Comparison of ENCODE assay signal across 8 cellular contexts in genomic region chr18:12947355-12948054, GRCh38. TPM values are rescaled to one million over a fixed set of nuclear protein-coding genes. Genes with fewer than 3 reads are reported as not detected.
DNase-seq lines count a peak whose midpoint lies in the region; ATAC-seq, FAIRE-seq and TF ChIP-seq lines count a peak whose summit lies in the region.

Gene SEH1L, plus strand, starts transcription at chr18:12948011. Its CDS starts 111 bp downstream, at chr18:12948122.

- H3K9me3 Mint-ChIP-seq in WTC11, result no peaks in the 10 kb centered on the region

- H3K79me2 ChIP-seq in smooth muscle cell (ENCODE audit: low read depth), result peaks cover 36% of the 10 kb centered on the region

- TF ChIP-seq CTCF in AG04449 (IDR thresholded peaks at IDR 0.05; ENCODE audit: insufficient read depth, low read length, missing control alignments) (no peak), WTC11 (IDR thresholded peaks at IDR 0.05) (no peak), bronchial epithelial cell (IDR thresholded peaks at IDR 0.05; ENCODE audit: insufficient read depth, low read length, severe bottlenecking) (no peak), smooth muscle cell (IDR thresholded peaks at IDR 0.05; ENCODE audit: borderline replicate concordance, insufficient read depth, poor library complexity, severe bottlenecking) (no peak)

- H3K27me3 ChIP-seq in bronchial epithelial cell (ENCODE audit: control insufficient read depth, insufficient read depth, low read length), result no peaks in the 10 kb centered on the region
- no peaks in the 10 kb centered on the region for H3K27me3 ChIP-seq in smooth muscle cell (ENCODE audit: low read depth)

- FAIRE-seq in bronchial epithelial cell (lab: Jason Lieb, UNC), result no peak

- H4K20me1 ChIP-seq in smooth muscle cell (ENCODE audit: low read depth), result peaks cover 11% of the 10 kb centered on the region

- H3K36me3 Mint-ChIP-seq in WTC11, result peaks cover 18% of the 10 kb centered on the region

- peaks cover 21% of the 10 kb centered on the region for H3K4me1 Mint-ChIP-seq in WTC11

- POLR2A ChIA-PET in AG04449 (lab: Yijun Ruan, JAX), result interaction anchor here (0.7 to 0.9 kb wide), 2 partner anchors 14 to 205 kb away, joined by 3 to 6 read pairs; no protein-coding TSS in a partner anchor
- POLR2A ChIA-PET in WTC11 (lab: Charles Lee), result interaction anchor here (0.5 to 1.6 kb wide), 5 partner anchors 13 to 64 kb away, joined by 3 to 11 read pairs (median 4); partner anchors contain the start of gene CEP192

- peak within 1 kb of the TSS; percentile 92 for H3K4me3 Mint-ChIP-seq in WTC11

- H3K36me3 ChIP-seq in bronchial epithelial cell (ENCODE audit: control insufficient read depth, insufficient read depth, low read length) (no peaks in the 10 kb centered on the region), smooth muscle cell (ENCODE audit: low read depth) (no peaks in the 10 kb centered on the region)

- H3K4me2 ChIP-seq in smooth muscle cell, result peak within 1 kb of the TSS; percentile 92

- H3K27ac Mint-ChIP-seq in WTC11, result peak within 1 kb of the TSS; percentile 98

- peaks cover 10% of the 10 kb centered on the region for H3K4me1 ChIP-seq in smooth muscle cell (ENCODE audit: low read depth)

- CTCF ChIA-PET in AG04449 (lab: Yijun Ruan, JAX), result no interaction called here
- CTCF ChIA-PET in WTC11 (lab: Charles Lee), result interaction anchor here (0.6 to 1.3 kb wide), 3 partner anchors 14 to 556 kb away, joined by 3 to 4 read pairs (median 3); no protein-coding TSS in a partner anchor

- H3K27ac ChIP-seq in smooth muscle cell (ENCODE audit: low read depth), result peak within 1 kb of the TSS; percentile 98

- H3K9me3 ChIP-seq in smooth muscle cell (replicated peaks; ENCODE audit: low read depth), result no peaks in the 10 kb centered on the region

- DNase-seq in AG04449 (ENCODE audit: low read depth, low spot score), result peak; percentile 87
- DNase-seq in NCI-H226, result peak; percentile 78
- peak; percentile 98 for DNase-seq in WTC11 (ENCODE audit: low spot score)
- DNase-seq in bronchial epithelial cell (ENCODE audit: low read depth), result peak; percentile 86
- peak; percentile 97 for DNase-seq in iPS-NIHi7 (ENCODE audit: extremely low spot score)
- peak; percentile 99 for DNase-seq in smooth muscle cell (lab: John Stamatoyannopoulos, UW; ENCODE audit: unreplicated experiment)

- H3K9ac ChIP-seq in smooth muscle cell (ENCODE audit: low read depth), result peak within 1 kb of the TSS; percentile 91

- H3F3A ChIP-seq in smooth muscle cell (ENCODE audit: low read depth), result peaks cover 18% of the 10 kb centered on the region

- H2AFZ ChIP-seq in smooth muscle cell (ENCODE audit: low read depth), result peak within 1 kb of the TSS; percentile 80

- WGBS in smooth muscle cell (ENCODE audit: low lambda C conversion rate), result 2% methylated on average over 37 of the region's 56 CpGs

- peak; percentile 79 for ATAC-seq in GM18907 (IDR thresholded peaks at IDR 0.05; ENCODE audit: unreplicated experiment)
- ATAC-seq in HG03175 (IDR thresholded peaks at IDR 0.05; ENCODE audit: unreplicated experiment), result peak; percentile 79
- ATAC-seq in WTC11, result peak; percentile 95

- H3K4me3 ChIP-seq in AG04449 (ENCODE audit: low read depth, low read length) (peak within 1 kb of the TSS; percentile 95), bronchial epithelial cell (ENCODE audit: low read depth, low read length) (peak within 1 kb of the TSS; percentile 76), smooth muscle cell (peak within 1 kb of the TSS; percentile 86)

- H3K27me3 Mint-ChIP-seq in WTC11 (ENCODE audit: low read depth), result no peaks in the 10 kb centered on the region

TF ChIP-seq in WTC11, 78 proteins besides CTCF, POLR2A, EP300 and RAD21:
- TF ChIP-seq NR2C2 (CRISPR knock-in tag; IDR thresholded peaks at IDR 0.05), result 0 out of 2 replicates have a peak, but pooled peaks have one; percentile 8
- TF ChIP-seq ZBTB21 (CRISPR knock-in tag; IDR thresholded peaks at IDR 0.05; ENCODE audit: borderline replicate concordance), result no peak
- no peak for TF ChIP-seq ZNF121 (CRISPR knock-in tag; IDR thresholded peaks at IDR 0.05)

RNA-seq across cellular contexts. Expression of gene SEH1L, which starts in this region (rescaled TPM):
- total RNA-seq in WTC11 (2021) (75.5 to 81.2 TPM (median 79.1 TPM) in 3 replicates), bronchial epithelial cell (60.4 and 108 TPM in 2 replicates), smooth muscle cell (25.3 and 43.5 TPM in 2 replicates)
- polyA plus RNA-seq in smooth muscle cell, result 18.4 and 19.7 TPM in 2 replicates

Comparison
In these comparisons a context has a peak if more than half of its experiments do, and no peak if none do; other contexts are left out.
1. Peak in every context shown above with its lines: DNase-seq, ATAC-seq, H3K4me3 ChIP-seq and H3K27ac ChIP-seq.